In the genomic region with DNA sequence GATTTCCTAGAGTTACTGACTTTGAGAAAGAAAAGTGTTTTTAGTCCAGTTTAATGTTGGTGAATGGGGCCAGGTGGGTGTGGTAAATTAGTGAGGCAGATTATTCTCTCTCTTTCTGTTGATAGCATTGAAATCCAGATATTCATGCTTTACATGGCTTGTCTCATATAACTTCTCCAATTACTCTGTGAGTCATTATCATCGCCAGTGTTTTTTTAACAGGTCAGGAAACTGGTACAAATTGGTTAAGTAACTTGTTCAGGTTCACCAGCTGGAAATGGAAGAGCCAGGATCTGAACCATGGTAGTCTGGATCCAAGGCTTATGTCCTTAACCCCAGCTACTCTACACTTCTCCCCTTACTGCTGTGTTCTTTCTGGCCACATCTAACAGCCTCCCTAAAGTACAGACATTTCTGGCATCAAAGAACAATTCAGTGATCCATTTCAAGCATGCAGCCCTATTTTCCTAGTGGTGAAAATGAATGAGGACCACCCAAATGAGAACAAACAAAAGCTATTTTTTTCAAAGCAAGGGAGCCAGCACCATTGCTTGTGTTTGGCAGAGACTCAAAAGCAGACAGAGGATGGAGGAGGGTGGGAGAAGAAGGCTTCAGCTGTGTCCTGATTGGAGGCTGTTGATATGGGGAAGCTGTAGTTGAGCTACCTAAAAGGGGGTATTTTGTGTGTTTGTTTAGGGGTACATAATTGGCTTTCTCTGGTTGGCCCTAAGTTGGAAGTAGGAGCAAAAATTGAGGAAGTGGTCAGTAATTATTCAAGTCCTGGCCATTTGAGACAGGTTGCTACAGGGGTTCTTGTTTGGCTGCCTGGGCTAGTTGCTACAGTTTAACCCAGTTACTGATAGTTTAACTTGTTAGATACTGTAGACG, we compare ENCODE assay signal across 9 cellular contexts. TPM values are rescaled to one million over a fixed set of nuclear protein-coding genes. Genes with fewer than 3 reads are reported as not detected.
A peak's percentile ranks its signal among the peaks of the same experiment; 100 is the strongest.
DNase-seq lines count a peak whose midpoint lies in the region; ATAC-seq and TF ChIP-seq lines count a peak whose summit lies in the region.
"Had no signal": no experiment of that assay in that cellular context is flagged by ENCODE, and none has a peak within 500 bp of the region (broad histone marks: within the 10 kb centered on the region; RNA-seq: fewer than 3 reads in every experiment).

No MANE protein-coding gene starts in this region.

- H3K27me3 ChIP-seq in heart right ventricle (peaks cover 0 to 8% (median 3%) of the 10 kb centered on the region in 7 donors), fibroblast of lung (ENCODE audit: control insufficient read depth, insufficient read depth, low read length) (no peaks in the 10 kb centered on the region)

- H3K9ac ChIP-seq in fibroblast of lung (ENCODE audit: insufficient read depth, low read length), result no peak overlapping the region

- no peak overlapping the region for H2AFZ ChIP-seq in fibroblast of lung (ENCODE audit: low read length)

- H3K4me2 ChIP-seq in fibroblast of lung (ENCODE audit: extremely low read depth, insufficient read depth, low read length), result peak overlapping the region; percentile 48

- intact Hi-C loops in heart right ventricle (cut with DNase I), result loop anchor here in 1 of 10 donors (2.0 kb wide), 1 partner anchor 20 kb away; no protein-coding TSS in a partner anchor
- intact Hi-C loops in Right ventricle myocardium inferior (cut with DNase I), result no loop called here

- no peaks in the 10 kb centered on the region for H3K9me3 ChIP-seq in heart right ventricle
- H3K9me3 ChIP-seq in fibroblast of lung (ENCODE audit: control insufficient read depth, insufficient read depth, low read depth, low read length), result no peaks in the 10 kb centered on the region

- ATAC-seq in heart right ventricle, result no peak
- ATAC-seq in Right ventricle myocardium inferior, result no peak
- no peak for ATAC-seq in GM18502 (IDR thresholded peaks at IDR 0.05; ENCODE audit: poor library complexity, unreplicated experiment)

- peak overlapping the region in 7 of 10 donors; percentile 55 to 73 (median 63) for H3K4me3 ChIP-seq in heart right ventricle
- peak overlapping the region in 2 of 4 experiments; percentile 64 to 75 for H3K4me3 ChIP-seq in fibroblast of lung (replicated peaks in 1 of 4; ENCODE audit: control extremely low read depth in 1 of 4, insufficient read depth in 1 of 4, low read depth in 3 of 4, low read length in 4 of 4)
- H3K4me3 ChIP-seq in urinary bladder (ENCODE audit: low read depth, low read length), result no peak overlapping the region

- no peaks in the 10 kb centered on the region for H3K36me3 ChIP-seq in heart right ventricle
- H3K36me3 ChIP-seq in fibroblast of lung (ENCODE audit: control insufficient read depth, insufficient read depth, low read length), result no peaks in the 10 kb centered on the region
- peaks cover 1% of the 10 kb centered on the region for H3K36me3 ChIP-seq in urinary bladder (ENCODE audit: insufficient read depth)

- WGBS in heart right ventricle, 2 donors, result 65 to 85% methylated on average over 2 of the region's 2 CpGs
- 64% methylated on average over 2 of the region's 2 CpGs for WGBS in urinary bladder

- peak overlapping the region in 5 of 10 donors; percentile 90 to 99 (median 95) for H3K27ac ChIP-seq in heart right ventricle
- no peak overlapping the region for H3K27ac ChIP-seq in fibroblast of lung (ENCODE audit: insufficient read depth, low read length)
- peak overlapping the region; percentile 7 for H3K27ac ChIP-seq in urinary bladder (ENCODE audit: low read depth)
- H3K27ac ChIP-seq: C4-2B had no signal

- no peaks in the 10 kb centered on the region for H3K79me2 ChIP-seq in fibroblast of lung (ENCODE audit: control insufficient read depth, insufficient read depth, low read length)

- DNase-seq in heart right ventricle, result no peak
- no peak for DNase-seq in Right ventricle myocardium inferior (ENCODE audit: missing footprints)
- peak; percentile 85 for DNase-seq in NOMO-1 treated with dmso at 0.1 percent for 144 hours (lab: John Stamatoyannopoulos, UW; ENCODE audit: unreplicated experiment)
- peak; percentile 4 to 54 for DNase-seq in fibroblast of lung (ENCODE audit: low read depth in 2 of 2)
- DNase-seq in C1 segment of cervical spinal cord (lab: John Stamatoyannopoulos, UW), result no peak
- DNase-seq in NCI-H748 treated with DMSO at 0.1 percent for 48 hours (lab: John Stamatoyannopoulos, UW), result no peak

- no peaks in the 10 kb centered on the region for H4K20me1 ChIP-seq in fibroblast of lung (ENCODE audit: control insufficient read depth, extremely low read depth, insufficient read depth, low read length)

- TF ChIP-seq CTCF in heart right ventricle (IDR thresholded peaks at IDR 0.05), result no peak
- no peak for TF ChIP-seq CTCF in fibroblast of lung (conservative IDR thresholded peaks at IDR 0.05 in 1 of 2, IDR thresholded peaks at IDR 0.05 in 1 of 2; ENCODE audit: low read depth in 1 of 2, low read length in 2 of 2)

- peaks cover 0 to 66% (median 18%) of the 10 kb centered on the region in 9 donors for H3K4me1 ChIP-seq in heart right ventricle
- no peaks in the 10 kb centered on the region for H3K4me1 ChIP-seq in fibroblast of lung (ENCODE audit: control insufficient read depth, extremely low read depth, insufficient read depth, low read length)
- peaks cover 2% of the 10 kb centered on the region for H3K4me1 ChIP-seq in urinary bladder (ENCODE audit: insufficient read depth)

RNA-seq across cellular contexts. Expression of a gene that starts 1.7 kb away (rescaled TPM):
- 1 to 10 TPM; 2.8 to 9.3 (median 4.3) TPM for total RNA-seq in heart right ventricle
- polyA plus RNA-seq in heart right ventricle, result 1 to 10 TPM; 2.9 to 5.4 TPM
- total RNA-seq in Right ventricle myocardium inferior, result 5.0 TPM
- total RNA-seq in fibroblast of lung, result 7.4 and 11.1 TPM in 2 replicates
- polyA plus RNA-seq in fibroblast of lung, result 3.2 and 4.5 TPM in 2 replicates
- polyA plus RNA-seq in fibroblast of lung (2012), result 1.1 and 2.4 TPM in 2 replicates
- polyA minus RNA-seq in fibroblast of lung (ENCODE audit: low replicate concordance), result 1.3 and 3.9 TPM in 2 replicates
- total RNA-seq in urinary bladder, result 40.3 TPM
- 11.1 TPM for polyA plus RNA-seq in urinary bladder

RNA-seq across cellular contexts. Expression of a gene that starts 21.0 kb away (rescaled TPM):
- 10 to 100 TPM; 54.8 to 79.3 (median 66.0) TPM for total RNA-seq in heart right ventricle
- 100 to 1,000 TPM in 1 of 2 donors, 10 to 100 TPM in 1; 96.2 to 126 TPM for polyA plus RNA-seq in heart right ventricle
- total RNA-seq in Right ventricle myocardium inferior, result 67.6 TPM
- total RNA-seq in fibroblast of lung, result 48.8 and 69.2 TPM in 2 replicates
- polyA plus RNA-seq in fibroblast of lung, result 128 and 140 TPM in 2 replicates
- polyA plus RNA-seq in fibroblast of lung (2012), result 99.9 and 114 TPM in 2 replicates
- polyA minus RNA-seq in fibroblast of lung (ENCODE audit: low replicate concordance), result 18.7 and 45.1 TPM in 2 replicates
- 97.0 TPM for total RNA-seq in urinary bladder
- polyA plus RNA-seq in urinary bladder, result 224 TPM

Comparison
In these comparisons a context has a peak if more than half of its experiments do, and no peak if none do; other contexts are left out.
1. DNase-seq: peak in NOMO-1 treated with dmso at 0.1 percent for 144 hours (single experiment) and fibroblast of lung (2 of 2); none in heart right ventricle (0 of 2), Right ventricle myocardium inferior (single experiment), C1 segment of cervical spinal cord (0 of 14) and NCI-H748 treated with DMSO at 0.1 percent for 48 hours (single experiment).